22 cellular contexts compared by ENCODE assay signal in the genomic region with DNA sequence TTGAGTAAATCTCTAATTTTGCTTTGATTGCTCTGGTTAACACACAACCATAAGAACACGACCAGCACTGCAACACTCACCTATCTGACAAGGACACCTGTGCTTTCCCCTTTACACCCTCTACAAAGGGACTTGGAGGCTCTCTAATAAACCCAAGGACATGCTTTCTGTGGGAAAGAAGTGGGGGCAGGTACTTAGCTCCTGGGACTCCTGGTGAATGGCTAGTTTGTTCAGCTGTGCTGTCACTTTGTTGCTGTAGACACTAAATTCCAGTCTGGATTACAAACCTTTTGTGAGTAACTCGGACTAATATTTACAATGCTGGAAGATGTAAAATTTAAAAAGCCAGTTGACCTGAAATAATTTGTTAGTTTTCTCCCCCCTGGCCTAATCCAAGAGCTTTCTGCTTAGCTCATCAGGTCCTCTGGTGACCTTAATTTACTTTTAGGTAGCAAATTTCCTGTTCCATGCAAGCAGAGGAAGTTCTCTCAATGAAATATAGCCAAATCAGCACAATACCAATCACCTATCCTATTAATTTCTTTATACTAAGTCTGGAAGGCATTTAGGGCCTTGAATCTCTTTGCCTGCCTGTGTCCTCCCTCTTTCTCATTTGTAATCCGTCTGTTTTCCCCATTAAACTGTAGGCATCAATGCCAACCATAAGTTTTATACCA.
DNase-seq lines count a peak whose midpoint lies in the region; ATAC-seq and TF ChIP-seq lines count a peak whose summit lies in the region.
"Had no signal": no experiment of that assay in that cellular context is flagged by ENCODE, and none has a peak within 500 bp of the region (broad histone marks: within the 10 kb centered on the region; RNA-seq: fewer than 3 reads in every experiment).

No MANE protein-coding gene starts in this region.

- intact Hi-C loops in CD14-positive monocyte (cut with micrococcal nuclease) = no loop called here

- TF ChIP-seq CTCF in neural progenitor cell (IDR thresholded peaks at IDR 0.05) (no peak), CD14-positive monocyte (IDR thresholded peaks at IDR 0.05) (no peak)

- no peaks in the 10 kb centered on the region for H3K79me2 ChIP-seq in neural progenitor cell (ENCODE audit: low read depth)

- H4K20me1 ChIP-seq in neural progenitor cell (ENCODE audit: low read depth) = no peaks in the 10 kb centered on the region

- no peak for TF ChIP-seq POLR2A in erythroblast (IDR thresholded peaks at IDR 0.05; ENCODE audit: low read length)

- no peak overlapping the region for H3K9ac ChIP-seq in neural progenitor cell

- no peak overlapping the region for H3K4me3 ChIP-seq in neural progenitor cell
- H3K4me3 ChIP-seq: cardiac muscle cell, gastroesophageal sphincter, spleen, suprapubic skin had no signal

- no peaks in the 10 kb centered on the region for H3K9me3 ChIP-seq in neural progenitor cell (ENCODE audit: low read depth)
- H3K9me3 ChIP-seq: gastroesophageal sphincter, spleen, suprapubic skin had no signal

- peaks cover 12% of the 10 kb centered on the region for H3K4me1 ChIP-seq in neural progenitor cell
- H3K4me1 ChIP-seq: suprapubic skin had no signal

- no peaks in the 10 kb centered on the region for H3F3A ChIP-seq in neural progenitor cell (ENCODE audit: low read depth)

- no peaks in the 10 kb centered on the region for H3K9me3 Mint-ChIP-seq in activated T-cell treated with anti-CD3 and anti-CD28 coated beads, Interleukin-2, amount 50 U/mL, for 72 hours
- H3K9me3 Mint-ChIP-seq in neural progenitor cell = no peaks in the 10 kb centered on the region
- no peaks in the 10 kb centered on the region for H3K9me3 Mint-ChIP-seq in CD14-positive monocyte
- H3K9me3 Mint-ChIP-seq: activated T-helper 2 cell treated with anti-CD3 and anti-CD28 coated beads, Interferon-gamma antibody, Interleukin-2, Interleukin-4, amounts not matched to agents 10 μg/mL and 5 μg/mL and 100 μg/mL, durations not matched to agents 14 hours and 24 hours and 36 hours; H9; neural crest cell had no signal

- no peaks in the 10 kb centered on the region for H3K27me3 ChIP-seq in neural progenitor cell
- H3K27me3 ChIP-seq: cardiac muscle cell, gastroesophageal sphincter, spleen, suprapubic skin had no signal

- H3K27ac ChIP-seq in neural progenitor cell = no peak overlapping the region
- H3K27ac ChIP-seq: cardiac muscle cell, gastroesophageal sphincter, spleen, suprapubic skin had no signal

- no peak overlapping the region for H3K4me3 Mint-ChIP-seq in activated T-cell treated with anti-CD3 and anti-CD28 coated beads, Interleukin-2, amount 50 U/mL, for 72 hours
- H3K4me3 Mint-ChIP-seq in neural progenitor cell (no peak overlapping the region), CD14-positive monocyte (no peak overlapping the region)
- H3K4me3 Mint-ChIP-seq: activated CD4-positive, alpha-beta T cell treated with anti-CD3 and anti-CD28 coated beads for 36 hours; H9; neural crest cell had no signal

- no peaks in the 10 kb centered on the region for H3K27me3 Mint-ChIP-seq in activated T-cell treated with anti-CD3 and anti-CD28 coated beads, Interleukin-2, amount 50 U/mL, for 72 hours (ENCODE audit: low read depth)
- no peaks in the 10 kb centered on the region for H3K27me3 Mint-ChIP-seq in neural progenitor cell (ENCODE audit: insufficient read depth, low read depth)
- H3K27me3 Mint-ChIP-seq in CD14-positive monocyte (ENCODE audit: low read depth in 3 of 3) = peaks cover 0 to 1% (median 0%) of the 10 kb centered on the region in 3 donors
- H3K27me3 Mint-ChIP-seq: activated CD4-positive, alpha-beta T cell treated with anti-CD3 and anti-CD28 coated beads for 36 hours had no signal

- H2AFZ ChIP-seq in neural progenitor cell (replicated peaks) = no peak overlapping the region

- peaks cover 67% of the 10 kb centered on the region for H3K4me1 Mint-ChIP-seq in activated T-cell treated with anti-CD3 and anti-CD28 coated beads, Interleukin-2, amount 50 U/mL, for 72 hours (ENCODE audit: low read depth)
- H3K4me1 Mint-ChIP-seq in neural progenitor cell (peaks cover 26% of the 10 kb centered on the region), CD14-positive monocyte (peaks cover 9% of the 10 kb centered on the region)
- H3K4me1 Mint-ChIP-seq: neural crest cell had no signal

- no peaks in the 10 kb centered on the region for H3K36me3 Mint-ChIP-seq in activated T-cell treated with anti-CD3 and anti-CD28 coated beads, Interleukin-2, amount 50 U/mL, for 72 hours (ENCODE audit: insufficient read depth in 2 of 2)
- H3K36me3 Mint-ChIP-seq in neural progenitor cell (no peaks in the 10 kb centered on the region), CD14-positive monocyte (no peaks in the 10 kb centered on the region)

- DNase-seq in activated T-cell treated with anti-CD3 and anti-CD28 coated beads, Interleukin-2, amount 50 U/mL, for 72 hours = no peak
- no peak for DNase-seq in activated T-cell treated with anti-CD3 and anti-CD28 coated beads, Interleukin-2, amount 50 U/mL, for 48 hours
- DNase-seq in NCI-H1092 (lab: John Stamatoyannopoulos, UW) (peak; percentile 31), RPMI8226 (peak; percentile 53), neural progenitor cell (ENCODE audit: low spot score) (peak; percentile 30), erythroblast (lab: John Stamatoyannopoulos, UW) (no peak), CD14-positive monocyte (ENCODE audit: low spot score) (no peak)
- DNase-seq: activated CD4-positive, alpha-beta T cell treated with anti-CD3 and anti-CD28 coated beads for 36 hours; C1 segment of cervical spinal cord; H9; midbrain; NCI-H2107; NK-92 treated with Interleukin-12 subunit alpha and Interleukin-12 subunit beta, amount 100 ng/mL, for 24 hours; spleen; stimulated activated CD8-positive, alpha-beta memory T cell treated with anti-CD3 and anti-CD28 coated beads, Interleukin-4, amount 100 ng/mL, for 48 hours had no signal

- H3K27ac Mint-ChIP-seq in activated T-cell treated with anti-CD3 and anti-CD28 coated beads, Interleukin-2, amount 50 U/mL, for 72 hours = peak overlapping the region; percentile 6
- H3K27ac Mint-ChIP-seq in neural progenitor cell (no peak overlapping the region), CD14-positive monocyte (no peak overlapping the region)
- H3K27ac Mint-ChIP-seq: activated T-helper 2 cell treated with anti-CD3 and anti-CD28 coated beads, Interferon-gamma antibody, Interleukin-2, Interleukin-4, amounts not matched to agents 10 μg/mL and 5 μg/mL and 100 μg/mL, durations not matched to agents 14 hours and 24 hours and 36 hours had no signal

- H3K36me3 ChIP-seq in neural progenitor cell = no peaks in the 10 kb centered on the region
- H3K36me3 ChIP-seq: cardiac muscle cell, gastroesophageal sphincter, spleen, suprapubic skin had no signal

- no peak for ATAC-seq in activated T-cell treated with anti-CD3 and anti-CD28 coated beads, Interleukin-2, amount 50 U/mL, for 72 hours (replicated peaks in 1 of 2)
- no peak for ATAC-seq in GM21360 (IDR thresholded peaks at IDR 0.05; ENCODE audit: unreplicated experiment)
- ATAC-seq: activated CD4-positive, alpha-beta T cell treated with anti-CD3 and anti-CD28 coated beads for 36 hours; esophagus mucosa; gastroesophageal sphincter had no signal

- no peak overlapping the region for H3K4me2 ChIP-seq in neural progenitor cell

Comparison
In these comparisons a context has a peak if more than half of its experiments do, and no peak if none do; other contexts are left out.
1. DNase-seq: peak in NCI-H1092 (single experiment), RPMI8226 (single experiment) and neural progenitor cell (single experiment); none in activated T-cell treated with anti-CD3 and anti-CD28 coated beads, Interleukin-2, amount 50 U/mL, for 72 hours (0 of 2), activated T-cell treated with anti-CD3 and anti-CD28 coated beads, Interleukin-2, amount 50 U/mL, for 48 hours (0 of 2), erythroblast (0 of 2) and CD14-positive monocyte (single experiment).